Comparison of ENCODE assay signal across 6 cellular contexts in genomic region chr3:161503271-161503670, GRCh38. TPM values are rescaled to one million over a fixed set of nuclear protein-coding genes. Genes with fewer than 3 reads are reported as not detected.
"Had no signal": no experiment of that assay in that cellular context is flagged by ENCODE, and none has a peak within 500 bp of the region (broad histone marks: within the 10 kb centered on the region; RNA-seq: fewer than 3 reads in every experiment).

No MANE protein-coding gene starts in this region.

- DNase-seq: H9, HCEC 1CT had no signal

- ATAC-seq: GM23338, HepG2 had no signal

RNA-seq across cellular contexts. Expression of gene OTOL1, which starts 6.7 kb away (rescaled TPM):
- total RNA-seq: GM23338, H1, H9, HepG2, HT1080 had no signal
